ENCODE assay signal across 9 cellular contexts in the genomic region with DNA sequence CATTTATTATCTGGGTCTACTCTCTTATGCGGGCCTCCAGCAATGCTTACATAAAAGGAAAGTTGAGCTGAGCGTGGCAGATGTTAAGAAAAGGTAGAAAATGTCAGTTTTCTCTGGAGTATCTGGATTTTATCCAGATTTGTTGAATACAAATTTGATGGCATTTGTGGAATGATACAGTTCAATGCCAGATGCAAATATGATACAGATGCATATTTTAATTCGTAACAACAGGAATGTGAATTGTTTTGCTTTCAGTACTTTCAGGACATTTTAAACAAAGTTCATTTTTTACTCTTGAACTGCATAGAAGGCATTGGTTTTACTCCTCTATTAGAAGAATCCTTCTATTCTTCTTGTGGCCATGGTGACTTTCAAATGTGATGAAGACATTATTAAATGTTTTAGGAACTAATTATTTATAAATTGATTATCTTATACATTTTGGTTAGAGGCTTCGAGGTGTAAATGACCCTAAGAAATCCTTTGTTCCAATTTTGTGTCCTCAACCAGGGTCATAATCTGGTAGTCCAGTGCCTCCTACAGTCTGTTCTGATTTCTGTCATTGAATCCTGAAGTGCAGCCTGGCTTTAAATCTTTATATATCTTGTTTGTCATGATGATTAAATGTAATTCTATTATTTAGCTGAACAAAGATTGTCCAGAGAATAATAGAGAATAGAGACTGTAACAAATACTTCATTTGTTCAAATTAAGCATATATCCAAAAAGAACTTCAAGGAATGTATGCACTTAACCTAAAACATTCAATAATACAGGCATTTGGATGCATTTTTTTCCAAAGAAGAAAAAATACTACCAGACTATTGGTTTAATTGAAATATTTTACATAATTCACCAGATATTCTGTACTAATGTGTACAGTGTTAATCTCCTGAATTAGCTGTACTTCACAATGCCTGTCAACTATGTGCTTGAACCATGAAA.
A peak's percentile ranks its signal among the peaks of the same experiment; 100 is the strongest.
DNase-seq lines count a peak whose midpoint lies in the region; ATAC-seq and TF ChIP-seq lines count a peak whose summit lies in the region.
"Had no signal": no experiment of that assay in that cellular context is flagged by ENCODE, and none has a peak within 500 bp of the region (broad histone marks: within the 10 kb centered on the region; RNA-seq: fewer than 3 reads in every experiment).

No MANE protein-coding gene starts in this region.

- CTCF ChIA-PET in A673 (lab: Charles Lee) (interaction anchor here (0.7 to 1.2 kb wide), 2 partner anchors 8 to 142 kb away, joined by 3 read pairs; no protein-coding TSS in a partner anchor), OCI-LY7 (lab: Charles Lee; ENCODE audit: unreplicated experiment) (no interaction called here)
- CTCF ChIA-PET in activated naive CD4-positive, alpha-beta T cell treated with anti-CD3 and anti-CD28 coated beads for 36 hours (lab: Charles Lee) = no interaction called here

- H3K27me3 Mint-ChIP-seq in activated naive CD4-positive, alpha-beta T cell treated with anti-CD3 and anti-CD28 coated beads for 36 hours (ENCODE audit: low read depth) = peaks cover 6% of the 10 kb centered on the region

- H4K20me1 ChIP-seq in OCI-LY7 (ENCODE audit: insufficient read depth, low read length) = no peaks in the 10 kb centered on the region

- TF ChIP-seq CTCF in A673 (conservative IDR thresholded peaks at IDR 0.05; ENCODE audit: low read depth, low read length) (peak; percentile 77), OCI-LY7 (conservative IDR thresholded peaks at IDR 0.05; ENCODE audit: low read length) (peak; percentile 60; the same call in 1 of the 2 replicates), fibroblast of mammary gland (conservative IDR thresholded peaks at IDR 0.05; ENCODE audit: control insufficient read depth, insufficient read depth, low read depth, low read length) (peak; percentile 69)

- no peaks in the 10 kb centered on the region for H3K36me3 Mint-ChIP-seq in activated naive CD4-positive, alpha-beta T cell treated with anti-CD3 and anti-CD28 coated beads for 36 hours (ENCODE audit: low read depth)
- H3K36me3 Mint-ChIP-seq in stimulated activated effector memory CD8-positive, alpha-beta T cell treated with anti-CD3 and anti-CD28 coated beads, Interleukin-12 subunit alpha, Interleukin-12 subunit beta, amount 100 ng/mL, for 72 hours = no peaks in the 10 kb centered on the region

- POLR2A ChIA-PET in A673 (lab: Charles Lee; ENCODE audit: low non-redundant PET) (no interaction called here), OCI-LY7 (lab: Charles Lee) (interaction anchor here (0.6 to 0.7 kb wide), 2 partner anchors 578 to 1331 kb away, joined by 3 to 5 read pairs; no protein-coding TSS in a partner anchor)

- H3K4me3 ChIP-seq in A673 (ENCODE audit: low read depth, low read length, poor library complexity, severe bottlenecking) (no peak overlapping the region), OCI-LY7 (ENCODE audit: low read depth, low read length, poor library complexity, severe bottlenecking) (no peak overlapping the region), fibroblast of mammary gland (ENCODE audit: control insufficient read depth, low read depth, low read length) (no peak overlapping the region)

- BruUV-seq in A673 (replicated peaks; lab: Mats Ljungman, UMichigan) (no TSS peak), OCI-LY7 (replicated peaks; lab: Mats Ljungman, UMichigan) (no TSS peak)

- ATAC-seq in GM18861 (IDR thresholded peaks at IDR 0.05; ENCODE audit: unreplicated experiment) = peak; percentile 69
- ATAC-seq in stimulated activated effector memory CD8-positive, alpha-beta T cell treated with anti-CD3 and anti-CD28 coated beads, Interleukin-12 subunit alpha, Interleukin-12 subunit beta, amount 100 ng/mL, for 72 hours = no peak

- no peak overlapping the region for H3K27ac Mint-ChIP-seq in activated naive CD4-positive, alpha-beta T cell treated with anti-CD3 and anti-CD28 coated beads for 36 hours
- no peak overlapping the region for H3K27ac Mint-ChIP-seq in stimulated activated effector memory CD8-positive, alpha-beta T cell treated with anti-CD3 and anti-CD28 coated beads, Interleukin-12 subunit alpha, Interleukin-12 subunit beta, amount 100 ng/mL, for 72 hours

- H3K9me2 ChIP-seq in OCI-LY7 (ENCODE audit: insufficient read depth, low read length) = no peaks in the 10 kb centered on the region

- no peak overlapping the region for H3K4me2 ChIP-seq in OCI-LY7 (ENCODE audit: low read length)

- peak; percentile 61 for DNase-seq in A673 (ENCODE audit: low spot score)
- no peak for DNase-seq in OCI-LY7 (ENCODE audit: low spot score)
- peak; percentile 64 for DNase-seq in fibroblast of mammary gland (ENCODE audit: low read depth)
- DNase-seq in renal cortical epithelial cell (ENCODE audit: low read depth) = peak; percentile 47
- DNase-seq in activated naive CD4-positive, alpha-beta T cell treated with anti-CD3 and anti-CD28 coated beads for 36 hours = no peak
- no peak for DNase-seq in stimulated activated effector memory CD8-positive, alpha-beta T cell treated with anti-CD3 and anti-CD28 coated beads, Interleukin-12 subunit alpha, Interleukin-12 subunit beta, amount 100 ng/mL, for 72 hours (ENCODE audit: low spot score in 2 of 2)
- DNase-seq in T1000 (lab: John Stamatoyannopoulos, UW) = no peak

- no peaks in the 10 kb centered on the region for H3K79me2 ChIP-seq in OCI-LY7 (ENCODE audit: insufficient read depth, low read depth, low read length)

- H3K4me1 ChIP-seq in A673 (ENCODE audit: insufficient read depth, low read length, poor library complexity, severe bottlenecking) = peaks cover 12% of the 10 kb centered on the region
- H3K4me1 ChIP-seq in OCI-LY7 (ENCODE audit: insufficient read depth, low read length, poor library complexity, severe bottlenecking) = no peaks in the 10 kb centered on the region

- H3K9me3 ChIP-seq in A673 (ENCODE audit: low read depth, low read length, poor library complexity, severe bottlenecking) = no peaks in the 10 kb centered on the region
- H3K9me3 ChIP-seq in OCI-LY7 (ENCODE audit: low read length) = no peaks in the 10 kb centered on the region

- H3K4me1 Mint-ChIP-seq in activated naive CD4-positive, alpha-beta T cell treated with anti-CD3 and anti-CD28 coated beads for 36 hours (ENCODE audit: low read depth) = peaks cover 4% of the 10 kb centered on the region
- no peaks in the 10 kb centered on the region for H3K4me1 Mint-ChIP-seq in stimulated activated effector memory CD8-positive, alpha-beta T cell treated with anti-CD3 and anti-CD28 coated beads, Interleukin-12 subunit alpha, Interleukin-12 subunit beta, amount 100 ng/mL, for 72 hours
- H3K4me1 Mint-ChIP-seq: central memory CD8-positive, alpha-beta T cell had no signal

- H3K27me3 ChIP-seq in A673 (replicated peaks; ENCODE audit: insufficient read depth, low read depth, low read length, poor library complexity) = no peaks in the 10 kb centered on the region

- no peaks in the 10 kb centered on the region for H3K9me3 Mint-ChIP-seq in activated naive CD4-positive, alpha-beta T cell treated with anti-CD3 and anti-CD28 coated beads for 36 hours
- H3K9me3 Mint-ChIP-seq in stimulated activated effector memory CD8-positive, alpha-beta T cell treated with anti-CD3 and anti-CD28 coated beads, Interleukin-12 subunit alpha, Interleukin-12 subunit beta, amount 100 ng/mL, for 72 hours = no peaks in the 10 kb centered on the region
- H3K9me3 Mint-ChIP-seq: central memory CD8-positive, alpha-beta T cell had no signal

- H3K27ac ChIP-seq in A673 (ENCODE audit: low read depth, low read length, poor library complexity, severe bottlenecking) (no peak overlapping the region), OCI-LY7 (ENCODE audit: low read depth, low read length, poor library complexity, severe bottlenecking) (no peak overlapping the region)

- no peak overlapping the region for H2AFZ ChIP-seq in OCI-LY7 (ENCODE audit: low read length)

- no peak overlapping the region for H3K4me3 Mint-ChIP-seq in activated naive CD4-positive, alpha-beta T cell treated with anti-CD3 and anti-CD28 coated beads for 36 hours
- H3K4me3 Mint-ChIP-seq in stimulated activated effector memory CD8-positive, alpha-beta T cell treated with anti-CD3 and anti-CD28 coated beads, Interleukin-12 subunit alpha, Interleukin-12 subunit beta, amount 100 ng/mL, for 72 hours = no peak overlapping the region
- H3K4me3 Mint-ChIP-seq: central memory CD8-positive, alpha-beta T cell had no signal

- H3K36me3 ChIP-seq in A673 (ENCODE audit: insufficient read depth, low read length, poor library complexity, severe bottlenecking) (peaks cover 16% of the 10 kb centered on the region), OCI-LY7 (ENCODE audit: insufficient read depth, low read length) (no peaks in the 10 kb centered on the region)

- intact Hi-C loops in A673 (cut with micrococcal nuclease; ENCODE audit: unreplicated experiment) (loop anchor here (2.0 to 5.0 kb wide), 4 partner anchors 72 to 436 kb away; partner anchors contain the start of gene FMNL2), OCI-LY7 (cut with micrococcal nuclease; ENCODE audit: unreplicated experiment) (no loop called here)
- intact Hi-C loops in activated naive CD4-positive, alpha-beta T cell treated with anti-CD3 and anti-CD28 coated beads for 36 hours (cut with micrococcal nuclease) = loop anchor here (1.0 to 2.0 kb wide), 3 partner anchors 437 to 590 kb away; no protein-coding TSS in a partner anchor

Comparison
In these comparisons a context has a peak if more than half of its experiments do, and no peak if none do; other contexts are left out.
1. DNase-seq: peak in A673 (single experiment), fibroblast of mammary gland (single experiment) and renal cortical epithelial cell (single experiment); none in OCI-LY7 (single experiment), activated naive CD4-positive, alpha-beta T cell treated with anti-CD3 and anti-CD28 coated beads for 36 hours (single experiment), stimulated activated effector memory CD8-positive, alpha-beta T cell treated with anti-CD3 and anti-CD28 coated beads, Interleukin-12 subunit alpha, Interleukin-12 subunit beta, amount 100 ng/mL, for 72 hours (0 of 2) and T1000 (single experiment).
2. Peak in every context shown above with its lines, with median percentiles within 50 percentile points of each other: CTCF ChIP-seq.